ENCODE assay signal across 1 cellular context in the genomic region with DNA sequence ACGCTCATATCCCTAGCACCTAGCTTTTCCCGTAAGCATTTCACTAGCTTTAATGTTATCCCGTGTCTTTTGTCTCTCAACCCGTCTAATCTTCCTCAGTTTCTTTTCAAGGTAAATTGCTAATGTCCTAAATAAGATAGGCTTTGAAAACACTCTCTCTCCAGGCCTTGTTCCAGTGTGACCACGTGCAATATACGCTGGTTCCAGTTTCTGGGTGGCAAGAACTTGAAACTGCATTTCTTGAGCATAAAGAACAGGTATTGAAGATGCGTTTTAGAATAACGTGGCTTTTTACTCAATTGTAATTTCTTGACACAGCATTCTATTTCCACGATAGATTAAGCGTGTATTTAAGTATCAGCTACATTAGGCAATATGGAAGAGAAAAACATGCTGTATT.
TF ChIP-seq lines count a peak whose summit lies in the region.

No MANE protein-coding gene starts in this region.

TF ChIP-seq in endothelial cell of umbilical vein, 7 proteins besides CTCF, POLR2A, EP300 and RAD21:
- TF ChIP-seq, protein P1, sequence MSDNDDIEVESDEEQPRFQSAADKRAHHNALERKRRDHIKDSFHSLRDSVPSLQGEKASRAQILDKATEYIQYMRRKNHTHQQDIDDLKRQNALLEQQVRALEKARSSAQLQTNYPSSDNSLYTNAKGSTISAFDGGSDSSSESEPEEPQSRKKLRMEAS (IDR thresholded peaks at IDR 0.05; ENCODE audit: insufficient read depth, insufficient read length) = no peak
- TF ChIP-seq JUN (IDR thresholded peaks at IDR 0.05; ENCODE audit: borderline replicate concordance, insufficient read depth, insufficient read length, low read depth) = no peak
- no peak for TF ChIP-seq POLR2AphosphoS5 (IDR thresholded peaks at IDR 0.05; ENCODE audit: insufficient read depth, low read depth, low read length)
